In genomic region chr6:53095716-53096115, GRCh38 we compare ENCODE assay signal across 19 cellular contexts. TPM values are rescaled to one million over a fixed set of nuclear protein-coding genes. Genes with fewer than 3 reads are reported as not detected.
DNase-seq lines count a peak whose midpoint lies in the region; ATAC-seq, FAIRE-seq and TF ChIP-seq lines count a peak whose summit lies in the region.
"Had no signal": no experiment of that assay in that cellular context is flagged by ENCODE, and none has a peak within 500 bp of the region (broad histone marks: within the 10 kb centered on the region; RNA-seq: fewer than 3 reads in every experiment).

No MANE protein-coding gene starts in this region.

- in situ Hi-C loops in KBM-7 (cut with MboI; ENCODE audit: low pct_unique_long_range_greater_than_20kb, low sequenced_read_pairs), result no loop called here

- TF ChIP-seq CTCF in fibroblast of the aortic adventitia (IDR thresholded peaks at IDR 0.05; ENCODE audit: insufficient read depth, low read length), result no peak

- peak; percentile 44 for DNase-seq in AG08395 (ENCODE audit: low spot score)
- no peak for DNase-seq in GM12892 (ENCODE audit: insufficient read length)
- peak; percentile 13 for DNase-seq in LHCN-M2 (ENCODE audit: low read depth)
- peak; percentile 5 for DNase-seq in fibroblast of the aortic adventitia (ENCODE audit: low read depth)
- no peak for DNase-seq in KBM-7
- DNase-seq in MV-4-11 (lab: John Stamatoyannopoulos, UW), result no peak
- no peak for DNase-seq in NOMO-1 treated with DMSO at 0.1 percent for 48 hours (lab: John Stamatoyannopoulos, UW; ENCODE audit: unreplicated experiment)
- DNase-seq: CD4-positive, CD25-positive, alpha-beta regulatory T cell; Kasumi-1; NCI-H1436; NCI-H2081; NCI-H2227 treated with DMSO at 0.1 percent for 48 hours; NCI-H524; SW 1271 had no signal

- peak; percentile 9 for FAIRE-seq in GM12892 (lab: Jason Lieb, UNC)
- FAIRE-seq: A204.1 had no signal

- no peak for ATAC-seq in GM21367 (IDR thresholded peaks at IDR 0.05; ENCODE audit: unreplicated experiment)
- ATAC-seq: Panc1 had no signal

- H3K4me3 ChIP-seq in fibroblast of the aortic adventitia (ENCODE audit: low read depth, low read length), result no peak overlapping the region

- no peak for TF ChIP-seq POLR2A in GM12892 (IDR thresholded peaks at IDR 0.05; ENCODE audit: low read depth, low read length)

RNA-seq across cellular contexts. Expression of gene FBXO9, which starts 30.5 kb away (rescaled TPM):
- polyA plus RNA-seq in GM12892 (2012; ENCODE audit: missing spikeins), result 27.3 TPM
- total RNA-seq in LHCN-M2 (2014; rRNA removed) (27.8 and 33.5 TPM in 2 replicates), fibroblast of the aortic adventitia (ENCODE audit: low replicate concordance) (45.1 and 109 TPM in 2 replicates)
- polyA plus RNA-seq in LHCN-M2 (2012), result 38.0 TPM

RNA-seq across cellular contexts. Expression of gene CILK1, which starts 34.1 kb away (rescaled TPM):
- polyA plus RNA-seq in GM12892 (2012; ENCODE audit: missing spikeins), result 4.2 TPM
- total RNA-seq in LHCN-M2 (2014; rRNA removed), result 16.7 and 17.3 TPM in 2 replicates
- polyA plus RNA-seq in LHCN-M2 (2012), result 6.6 TPM
- total RNA-seq in fibroblast of the aortic adventitia (ENCODE audit: low replicate concordance), result 9.5 and 22.1 TPM in 2 replicates

RNA-seq across cellular contexts. Expression of gene GCM1, which starts 52.9 kb away (rescaled TPM):
- not detected for polyA plus RNA-seq in GM12892 (2012; ENCODE audit: missing spikeins)
- total RNA-seq in LHCN-M2 (2014; rRNA removed) (not detected in 2 replicates), fibroblast of the aortic adventitia (ENCODE audit: low replicate concordance) (under 0.01 TPM in 1 of 2 replicates, not detected in the other)
- not detected for polyA plus RNA-seq in LHCN-M2 (2012)
- total RNA-seq: HT-29, SK-MEL-5 had no signal

Comparison
In these comparisons a context has a peak if more than half of its experiments do, and no peak if none do; other contexts are left out.
1. DNase-seq: peak in AG08395 (single experiment), LHCN-M2 (single experiment) and fibroblast of the aortic adventitia (single experiment); none in GM12892 (single experiment), KBM-7 (single experiment), MV-4-11 (single experiment) and NOMO-1 treated with DMSO at 0.1 percent for 48 hours (single experiment).